In the genomic region with DNA sequence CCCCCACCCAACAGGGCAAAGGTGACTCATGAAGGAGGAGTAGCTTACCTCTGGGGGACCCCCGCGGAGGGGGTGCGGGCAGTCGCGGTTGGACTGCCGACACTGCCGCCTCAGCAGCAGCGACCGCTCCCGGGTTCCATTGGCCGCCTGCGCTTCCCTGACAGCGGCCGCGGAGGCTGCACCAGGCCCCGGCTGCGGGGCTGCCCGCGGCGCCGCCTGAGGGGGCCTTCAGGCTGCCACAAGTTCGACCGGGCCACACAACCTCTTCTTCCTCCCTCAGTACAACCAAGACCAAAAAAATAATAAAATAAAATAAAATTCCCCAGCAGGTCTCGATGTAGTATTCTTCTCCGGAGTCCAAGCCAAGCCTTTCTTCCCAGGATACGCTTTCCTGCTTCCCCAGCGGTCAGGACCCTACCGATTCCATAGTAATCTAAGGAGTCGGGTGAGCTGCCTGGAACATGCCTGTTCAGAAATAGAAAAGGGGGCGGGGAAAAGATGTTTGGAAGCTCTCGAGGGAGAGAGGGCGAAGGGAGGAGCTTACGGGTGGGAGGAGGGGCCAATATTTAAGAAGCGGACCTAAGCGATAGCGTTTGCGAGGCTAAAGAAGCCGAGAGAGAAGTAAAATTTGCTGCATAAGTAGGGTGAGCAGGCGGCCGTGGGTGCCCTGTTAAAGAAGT, we compare ENCODE assay signal across 1 cellular context.
TF ChIP-seq lines count a peak whose summit lies in the region.

A gene (minus strand): TSS at position 194 of the 680 bp plus-strand sequence. CDS start 10,935 bp downstream, outside the sequence.

TF ChIP-seq in H1, 55 proteins besides CTCF, POLR2A, EP300 and RAD21:
- TF ChIP-seq TAF1 (IDR thresholded peaks at IDR 0.05; ENCODE audit: low read depth, low read length) (peak; percentile 67), RNF2 (IDR thresholded peaks at IDR 0.05; ENCODE audit: borderline replicate concordance, low read depth, low read length, missing control alignments, poor library complexity, severe bottlenecking) (no peak), CTBP2 (IDR thresholded peaks at IDR 0.05; ENCODE audit: borderline replicate concordance, insufficient read depth, insufficient read length, low read length) (no peak), RBBP5 (IDR thresholded peaks at IDR 0.05; ENCODE audit: borderline replicate concordance, low read depth, low read length) (no peak; the same call in 1 of the 2 replicates), SAP30 (IDR thresholded peaks at IDR 0.05; ENCODE audit: insufficient read depth, insufficient replicate concordance, low read length) (no peak), SP1 (IDR thresholded peaks at IDR 0.05; ENCODE audit: low read depth, low read length) (0 out of 2 replicates have a peak, but pooled peaks have one; percentile 40), PHF8 (conservative IDR thresholded peaks at IDR 0.05; ENCODE audit: low read depth, low read length) (peak; percentile 19; the same call in 1 of the 2 replicates), EGR1 (IDR thresholded peaks at IDR 0.05; ENCODE audit: borderline replicate concordance, low read depth, low read length) (no peak), JUND (IDR thresholded peaks at IDR 0.05; ENCODE audit: low read length) (no peak), TBP (IDR thresholded peaks at IDR 0.05; ENCODE audit: low read depth, low read length) (peak; percentile 75), HDAC2 (IDR thresholded peaks at IDR 0.05; ENCODE audit: borderline replicate concordance in 1 of 2, low read depth in 2 of 2, low read length in 2 of 2) (peak in 1 of 2 experiments; percentile 62; a peak in 1 of 4 replicates), SIN3A (conservative IDR thresholded peaks at IDR 0.05 in 1 of 2, IDR thresholded peaks at IDR 0.05 in 1 of 2; ENCODE audit: low read depth in 1 of 2, low read length in 2 of 2) (peak; percentile 48 to 87; a peak in 1 of 4 replicates), YY1 (IDR thresholded peaks at IDR 0.05; ENCODE audit: low read depth, low read length) (no peak), CHD1 (IDR thresholded peaks at IDR 0.05; ENCODE audit: low read depth, low read length) (no peak), SUZ12 (IDR thresholded peaks at IDR 0.05; ENCODE audit: low read length) (no peak), SP4 (IDR thresholded peaks at IDR 0.05; ENCODE audit: low read length) (peak; percentile 99), KDM1A (IDR thresholded peaks at IDR 0.05; ENCODE audit: borderline replicate concordance, low read length) (no peak), BACH1 (IDR thresholded peaks at IDR 0.05; ENCODE audit: low read length) (no peak)
TF ChIP-seq in H1: peak in this region for 7.
